ENCODE assay signal across 14 cellular contexts in the genomic region with DNA sequence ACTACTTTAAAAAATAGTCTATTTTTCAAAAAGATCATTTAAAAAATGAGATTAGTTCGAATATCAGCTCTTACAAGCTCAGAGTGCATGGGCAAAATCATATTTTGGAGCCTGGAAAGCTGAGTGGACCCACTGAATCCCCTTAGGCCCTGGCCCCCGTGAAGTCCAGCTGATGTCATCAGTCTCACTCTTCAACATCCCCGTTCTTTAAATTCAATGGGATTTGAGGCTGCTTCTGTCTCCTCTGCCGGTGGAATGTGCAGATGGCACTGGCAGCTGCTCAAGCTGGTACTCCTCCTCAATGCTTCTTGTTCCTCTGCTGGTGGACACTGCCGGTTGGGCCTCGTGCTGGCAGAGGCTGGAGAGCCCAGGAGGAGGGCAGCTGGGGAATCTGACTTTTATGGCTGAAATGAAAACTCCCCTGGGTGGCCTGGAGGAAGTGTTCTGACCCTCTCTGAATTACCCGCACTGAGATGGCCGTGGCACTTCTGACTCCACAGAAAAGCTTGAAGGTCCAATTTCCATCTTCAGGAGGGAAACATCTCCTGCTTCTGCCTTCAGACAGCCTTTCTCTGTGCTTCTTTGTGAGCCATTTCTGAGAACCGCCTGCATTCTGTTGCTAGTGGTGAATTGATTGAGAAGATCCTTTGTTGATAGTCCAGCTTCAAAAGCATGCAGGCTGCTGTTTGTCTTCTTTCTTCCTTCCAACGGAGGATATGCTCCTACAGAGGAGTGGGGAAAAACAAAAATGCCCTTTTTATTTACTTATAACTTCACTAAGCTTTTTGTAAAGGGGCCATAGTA.
DNase-seq lines count a peak whose midpoint lies in the region; ATAC-seq and TF ChIP-seq lines count a peak whose summit lies in the region.
"Had no signal": no experiment of that assay in that cellular context is flagged by ENCODE, and none has a peak within 500 bp of the region (broad histone marks: within the 10 kb centered on the region; RNA-seq: fewer than 3 reads in every experiment).

No MANE protein-coding gene starts in this region.

- H3K79me2 ChIP-seq in GM23338 (replicated peaks; ENCODE audit: insufficient read depth), result no peaks in the 10 kb centered on the region

- H3K4me1 ChIP-seq in GM23338 (ENCODE audit: insufficient read depth) (peaks cover 16% of the 10 kb centered on the region), lower lobe of right lung (no peaks in the 10 kb centered on the region)
- H3K4me1 ChIP-seq: left ventricle myocardium inferior, right atrium auricular region had no signal

- H3K4me3 Mint-ChIP-seq in GM23338 (no peak overlapping the region), glutamatergic neuron (ENCODE audit: unreplicated experiment) (no peak overlapping the region), progenitor cell of endocrine pancreas (ENCODE audit: low read depth) (no peak overlapping the region)

- H3K9me3 ChIP-seq in lower lobe of right lung, result no peaks in the 10 kb centered on the region
- H3K9me3 ChIP-seq: left ventricle myocardium inferior, right atrium auricular region had no signal

- no peaks in the 10 kb centered on the region for H3K36me3 Mint-ChIP-seq in GM23338 (ENCODE audit: low read depth)
- H3K36me3 Mint-ChIP-seq in glutamatergic neuron (ENCODE audit: unreplicated experiment), result no peaks in the 10 kb centered on the region
- no peaks in the 10 kb centered on the region for H3K36me3 Mint-ChIP-seq in progenitor cell of endocrine pancreas (ENCODE audit: insufficient read depth)

- H3K9me3 Mint-ChIP-seq in GM23338 (no peaks in the 10 kb centered on the region), glutamatergic neuron (ENCODE audit: unreplicated experiment) (no peaks in the 10 kb centered on the region), progenitor cell of endocrine pancreas (ENCODE audit: low read depth) (no peaks in the 10 kb centered on the region)

- H3K4me2 ChIP-seq in GM23338, result no peak overlapping the region

- no peak for DNase-seq in GM23338 (ENCODE audit: low spot score)
- peak; percentile 78 to 89 for DNase-seq in SHP77 (lab: John Stamatoyannopoulos, UW)
- peak; percentile 59 for DNase-seq in glutamatergic neuron
- no peak for DNase-seq in progenitor cell of endocrine pancreas (ENCODE audit: low spot score, unreplicated experiment)
- no peak for DNase-seq in lower lobe of right lung
- DNase-seq: DMS79 treated with DMSO at 0.1 percent for 48 hours; effector CD8-positive, alpha-beta T cell; left ventricle myocardium inferior; NCI-H187 treated with DMSO at 0.1 percent for 48 hours; NK-92 treated with Interleukin-12 subunit alpha and Interleukin-12 subunit beta, amount 100 ng/mL, for 24 hours; T-helper 2 cell had no signal

- intact Hi-C loops in lower lobe of right lung (cut with DNase I), result no loop called here

- no peak overlapping the region for H3K4me3 ChIP-seq in GM23338
- H3K4me3 ChIP-seq in lower lobe of right lung, result no peak overlapping the region
- H3K4me3 ChIP-seq: left ventricle myocardium inferior, right atrium auricular region had no signal

- H3K4me1 Mint-ChIP-seq in GM23338 (peaks cover 28% of the 10 kb centered on the region), glutamatergic neuron (ENCODE audit: low read depth, unreplicated experiment) (peaks cover 19% of the 10 kb centered on the region), progenitor cell of endocrine pancreas (ENCODE audit: low read depth) (peaks cover 4% of the 10 kb centered on the region)

- H2AFZ ChIP-seq in GM23338, result peak overlapping the region; percentile 64

- H3K9me2 ChIP-seq in GM23338 (ENCODE audit: insufficient read depth), result peaks cover 22% of the 10 kb centered on the region; the same call in 1 of the 2 replicates

- H4K20me1 ChIP-seq in GM23338 (replicated peaks; ENCODE audit: insufficient read depth), result no peaks in the 10 kb centered on the region

- H3K27ac Mint-ChIP-seq in GM23338, result no peak overlapping the region
- peak overlapping the region; percentile 81 for H3K27ac Mint-ChIP-seq in glutamatergic neuron (ENCODE audit: unreplicated experiment)
- H3K27ac Mint-ChIP-seq in progenitor cell of endocrine pancreas, result peak overlapping the region; percentile 33

- TF ChIP-seq CTCF in GM23338 (conservative IDR thresholded peaks at IDR 0.05; ENCODE audit: low read depth in 2 of 2) (no peak), glutamatergic neuron (IDR thresholded peaks at IDR 0.05; ENCODE audit: partially characterized antibody, unreplicated experiment) (no peak), progenitor cell of endocrine pancreas (IDR thresholded peaks at IDR 0.05; ENCODE audit: unreplicated experiment) (no peak), lower lobe of right lung (IDR thresholded peaks at IDR 0.05) (no peak)

- no peaks in the 10 kb centered on the region for H3K27me3 ChIP-seq in GM23338 (ENCODE audit: insufficient read depth)
- H3K27me3 ChIP-seq in lower lobe of right lung (ENCODE audit: low read depth), result no peaks in the 10 kb centered on the region
- H3K27me3 ChIP-seq: right atrium auricular region had no signal

- H3K27ac ChIP-seq in GM23338 (ENCODE audit: low read depth) (no peak overlapping the region), lower lobe of right lung (no peak overlapping the region)
- H3K27ac ChIP-seq: left ventricle myocardium inferior, right atrium auricular region had no signal

- H3K27me3 Mint-ChIP-seq in GM23338 (ENCODE audit: insufficient read depth, low read depth, poor library complexity) (no peaks in the 10 kb centered on the region), glutamatergic neuron (ENCODE audit: unreplicated experiment) (no peaks in the 10 kb centered on the region), progenitor cell of endocrine pancreas (no peaks in the 10 kb centered on the region)

- ATAC-seq in GM23338, result no peak
- ATAC-seq in lower lobe of right lung, result no peak
- no peak for ATAC-seq in HG03432 (IDR thresholded peaks at IDR 0.05; ENCODE audit: unreplicated experiment)
- no peak for ATAC-seq in esophagus mucosa

- no peaks in the 10 kb centered on the region for H3F3A ChIP-seq in GM23338 (replicated peaks; ENCODE audit: low read depth)

- H3K36me3 ChIP-seq in GM23338 (ENCODE audit: insufficient read depth) (no peaks in the 10 kb centered on the region), lower lobe of right lung (no peaks in the 10 kb centered on the region)
- H3K36me3 ChIP-seq: left ventricle myocardium inferior, right atrium auricular region had no signal

TF ChIP-seq in GM23338, 12 proteins besides CTCF, POLR2A, EP300 and RAD21 (continues in another document):
- TF ChIP-seq JUNB (IDR thresholded peaks at IDR 0.05; ENCODE audit: unreplicated experiment) (no peak), EZH2 (IDR thresholded peaks at IDR 0.05; ENCODE audit: low read depth, unreplicated experiment) (no peak)
- TF ChIP-seq, protein P1, sequence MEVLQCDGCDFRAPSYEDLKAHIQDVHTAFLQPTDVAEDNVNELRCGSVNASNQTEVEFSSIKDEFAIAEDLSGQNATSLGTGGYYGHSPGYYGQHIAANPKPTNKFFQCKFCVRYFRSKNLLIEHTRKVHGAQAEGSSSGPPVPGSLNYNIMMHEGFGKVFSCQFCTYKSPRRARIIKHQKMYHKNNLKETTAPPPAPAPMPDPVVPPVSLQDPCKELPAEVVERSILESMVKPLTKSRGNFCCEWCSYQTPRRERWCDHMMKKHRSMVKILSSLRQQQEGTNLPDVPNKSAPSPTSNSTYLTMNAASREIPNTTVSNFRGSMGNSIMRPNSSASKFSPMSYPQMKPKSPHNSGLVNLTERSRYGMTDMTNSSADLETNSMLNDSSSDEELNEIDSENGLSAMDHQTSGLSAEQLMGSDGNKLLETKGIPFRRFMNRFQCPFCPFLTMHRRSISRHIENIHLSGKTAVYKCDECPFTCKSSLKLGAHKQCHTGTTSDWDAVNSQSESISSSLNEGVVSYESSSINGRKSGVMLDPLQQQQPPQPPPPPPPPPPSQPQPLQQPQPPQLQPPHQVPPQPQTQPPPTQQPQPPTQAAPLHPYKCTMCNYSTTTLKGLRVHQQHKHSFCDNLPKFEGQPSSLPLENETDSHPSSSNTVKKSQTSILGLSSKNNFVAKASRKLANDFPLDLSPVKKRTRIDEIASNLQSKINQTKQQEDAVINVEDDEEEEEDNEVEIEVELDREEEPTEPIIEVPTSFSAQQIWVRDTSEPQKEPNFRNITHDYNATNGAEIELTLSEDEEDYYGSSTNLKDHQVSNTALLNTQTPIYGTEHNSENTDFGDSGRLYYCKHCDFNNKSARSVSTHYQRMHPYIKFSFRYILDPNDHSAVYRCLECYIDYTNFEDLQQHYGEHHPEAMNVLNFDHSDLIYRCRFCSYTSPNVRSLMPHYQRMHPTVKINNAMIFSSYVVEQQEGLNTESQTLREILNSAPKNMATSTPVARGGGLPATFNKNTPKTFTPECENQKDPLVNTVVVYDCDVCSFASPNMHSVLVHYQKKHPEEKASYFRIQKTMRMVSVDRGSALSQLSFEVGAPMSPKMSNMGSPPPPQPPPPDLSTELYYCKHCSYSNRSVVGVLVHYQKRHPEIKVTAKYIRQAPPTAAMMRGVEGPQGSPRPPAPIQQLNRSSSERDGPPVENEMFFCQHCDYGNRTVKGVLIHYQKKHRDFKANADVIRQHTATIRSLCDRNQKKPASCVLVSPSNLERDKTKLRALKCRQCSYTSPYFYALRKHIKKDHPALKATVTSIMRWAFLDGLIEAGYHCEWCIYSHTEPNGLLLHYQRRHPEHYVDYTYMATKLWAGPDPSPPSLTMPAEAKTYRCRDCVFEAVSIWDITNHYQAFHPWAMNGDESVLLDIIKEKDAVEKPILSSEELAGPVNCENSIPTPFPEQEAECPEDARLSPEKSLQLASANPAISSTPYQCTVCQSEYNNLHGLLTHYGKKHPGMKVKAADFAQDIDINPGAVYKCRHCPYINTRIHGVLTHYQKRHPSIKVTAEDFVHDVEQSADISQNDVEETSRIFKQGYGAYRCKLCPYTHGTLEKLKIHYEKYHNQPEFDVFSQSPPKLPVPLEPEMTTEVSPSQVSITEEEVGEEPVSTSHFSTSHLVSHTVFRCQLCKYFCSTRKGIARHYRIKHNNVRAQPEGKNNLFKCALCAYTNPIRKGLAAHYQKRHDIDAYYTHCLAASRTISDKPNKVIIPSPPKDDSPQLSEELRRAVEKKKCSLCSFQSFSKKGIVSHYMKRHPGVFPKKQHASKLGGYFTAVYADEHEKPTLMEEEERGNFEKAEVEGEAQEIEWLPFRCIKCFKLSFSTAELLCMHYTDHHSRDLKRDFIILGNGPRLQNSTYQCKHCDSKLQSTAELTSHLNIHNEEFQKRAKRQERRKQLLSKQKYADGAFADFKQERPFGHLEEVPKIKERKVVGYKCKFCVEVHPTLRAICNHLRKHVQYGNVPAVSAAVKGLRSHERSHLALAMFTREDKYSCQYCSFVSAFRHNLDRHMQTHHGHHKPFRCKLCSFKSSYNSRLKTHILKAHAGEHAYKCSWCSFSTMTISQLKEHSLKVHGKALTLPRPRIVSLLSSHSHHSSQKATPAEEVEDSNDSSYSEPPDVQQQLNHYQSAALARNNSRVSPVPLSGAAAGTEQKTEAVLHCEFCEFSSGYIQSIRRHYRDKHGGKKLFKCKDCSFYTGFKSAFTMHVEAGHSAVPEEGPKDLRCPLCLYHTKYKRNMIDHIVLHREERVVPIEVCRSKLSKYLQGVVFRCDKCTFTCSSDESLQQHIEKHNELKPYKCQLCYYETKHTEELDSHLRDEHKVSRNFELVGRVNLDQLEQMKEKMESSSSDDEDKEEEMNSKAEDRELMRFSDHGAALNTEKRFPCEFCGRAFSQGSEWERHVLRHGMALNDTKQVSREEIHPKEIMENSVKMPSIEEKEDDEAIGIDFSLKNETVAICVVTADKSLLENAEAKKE (CRISPR knock-in tag; IDR thresholded peaks at IDR 0.05), result no peak

Comparison
In these comparisons a context has a peak if more than half of its experiments do, and no peak if none do; other contexts are left out.
1. DNase-seq: peak in SHP77 (2 of 2) and glutamatergic neuron (single experiment); none in GM23338 (single experiment), progenitor cell of endocrine pancreas (single experiment) and lower lobe of right lung (single experiment).